7 cellular contexts compared by ENCODE assay signal in the genomic region with DNA sequence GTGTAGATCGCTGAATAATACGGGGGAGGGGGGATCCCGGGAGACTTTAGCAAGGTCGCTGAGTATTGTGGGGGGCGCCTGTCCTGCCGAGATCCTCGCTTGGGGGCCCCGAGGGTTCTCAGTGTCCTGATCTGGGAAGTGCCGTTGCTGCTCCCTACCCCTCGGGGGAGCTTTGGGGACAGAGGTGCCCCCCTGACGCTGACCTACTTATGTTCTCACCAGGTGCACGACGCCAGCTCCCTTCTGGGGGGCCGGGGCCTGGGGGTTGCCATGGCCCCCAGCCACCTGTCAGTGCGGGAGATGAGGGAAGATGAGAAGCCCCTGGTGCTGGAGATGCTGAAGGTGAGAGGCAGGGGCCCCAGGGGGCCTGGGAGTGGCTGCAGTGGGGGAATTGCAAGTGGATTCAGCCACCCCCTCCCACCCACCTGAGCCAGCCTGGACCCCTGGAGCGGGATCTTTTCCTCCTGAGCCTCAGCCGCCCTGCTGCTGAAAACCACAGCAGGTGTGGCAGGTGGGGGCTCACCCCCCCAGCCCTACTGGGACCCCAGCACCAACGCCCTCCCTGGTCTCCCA. TPM values are rescaled to one million over a fixed set of nuclear protein-coding genes. Genes with fewer than 3 reads are reported as not detected.
DNase-seq lines count a peak whose midpoint lies in the region; ATAC-seq and TF ChIP-seq lines count a peak whose summit lies in the region.
"Had no signal": no experiment of that assay in that cellular context is flagged by ENCODE, and none has a peak within 500 bp of the region (broad histone marks: within the 10 kb centered on the region; RNA-seq: fewer than 3 reads in every experiment).

No MANE protein-coding gene starts in this region.

- H3K27me3 Mint-ChIP-seq in activated T-helper 17 cell treated with anti-CD3 and anti-CD28 coated beads, Interleukin-2, amount 50 U/mL, for 72 hours = no peaks in the 10 kb centered on the region

- H3K4me3 ChIP-seq in GM12865 (ENCODE audit: low read depth, low read length) (peak overlapping the region; percentile 83), mucosa of descending colon (no peak overlapping the region)

- no peak for ATAC-seq in activated T-helper 17 cell treated with anti-CD3 and anti-CD28 coated beads, Interleukin-2, amount 50 U/mL, for 72 hours (replicated peaks)
- ATAC-seq in mucosa of descending colon (no peak), HG02938 (IDR thresholded peaks at IDR 0.05; ENCODE audit: unreplicated experiment) (no peak)

- H3K4me3 Mint-ChIP-seq in activated T-helper 17 cell treated with anti-CD3 and anti-CD28 coated beads, Interleukin-2, amount 50 U/mL, for 72 hours = peak overlapping the region; percentile 70

- intact Hi-C loops in mucosa of descending colon (cut with DNase I, micrococcal nuclease) = no loop called here

- H3K9me3 ChIP-seq in mucosa of descending colon = no peaks in the 10 kb centered on the region

- H3K4me1 ChIP-seq in mucosa of descending colon (ENCODE audit: low read depth) = peaks cover 14% of the 10 kb centered on the region

- H3K4me1 Mint-ChIP-seq in activated T-helper 17 cell treated with anti-CD3 and anti-CD28 coated beads, Interleukin-2, amount 50 U/mL, for 72 hours = peaks cover 5% of the 10 kb centered on the region

- no peaks in the 10 kb centered on the region for H3K36me3 Mint-ChIP-seq in activated T-helper 17 cell treated with anti-CD3 and anti-CD28 coated beads, Interleukin-2, amount 50 U/mL, for 72 hours (ENCODE audit: low read depth)

- no peaks in the 10 kb centered on the region for H3K36me3 ChIP-seq in mucosa of descending colon (ENCODE audit: low read depth)

- no peak for TF ChIP-seq CTCF in GM12865 (IDR thresholded peaks at IDR 0.05; ENCODE audit: insufficient read depth, low read depth, low read length, missing control alignments)
- no peak for TF ChIP-seq CTCF in mucosa of descending colon (IDR thresholded peaks at IDR 0.05)

- H3K27ac Mint-ChIP-seq in activated T-helper 17 cell treated with anti-CD3 and anti-CD28 coated beads, Interleukin-2, amount 50 U/mL, for 72 hours = peak overlapping the region; percentile 75

- DNase-seq in GM12865 (ENCODE audit: low read depth) (peak; percentile 36), mucosa of descending colon (peak in 2 of 3 donors; percentile 28 to 55), OCI-M1 (lab: John Stamatoyannopoulos, UW) (no peak), C1 segment of cervical spinal cord (lab: John Stamatoyannopoulos, UW) (no peak)

- no peaks in the 10 kb centered on the region for H3K9me3 Mint-ChIP-seq in activated T-helper 17 cell treated with anti-CD3 and anti-CD28 coated beads, Interleukin-2, amount 50 U/mL, for 72 hours

RNA-seq across cellular contexts. Expression of a gene that starts 0.5 kb away (rescaled TPM):
- 10 to 100 TPM in 1 of 2 donors, 1 to 10 TPM in 1; 7.1 to 12.3 TPM for total RNA-seq in activated T-helper 17 cell treated with anti-CD3 and anti-CD28 coated beads, Interleukin-2, amount 50 U/mL, for 72 hours
- total RNA-seq in mucosa of descending colon = 10 to 100 TPM in 1 of 3 donors, 1 to 10 TPM in 2; 3.9 to 21.7 (median 5.5) TPM

RNA-seq across cellular contexts. Expression of a gene that starts 2.7 kb away (rescaled TPM):
- under 1 TPM; 0.41 to 0.69 TPM for total RNA-seq in activated T-helper 17 cell treated with anti-CD3 and anti-CD28 coated beads, Interleukin-2, amount 50 U/mL, for 72 hours
- total RNA-seq in mucosa of descending colon = 10 to 100 TPM in 1 of 3 donors, 1 to 10 TPM in 2; 2.6 to 35.0 (median 4.0) TPM

RNA-seq across cellular contexts. Expression of a gene that starts 9.1 kb away (rescaled TPM):
- total RNA-seq in activated T-helper 17 cell treated with anti-CD3 and anti-CD28 coated beads, Interleukin-2, amount 50 U/mL, for 72 hours = 10 to 100 TPM; 11.1 to 11.3 TPM
- 10 to 100 TPM in 1 of 3 donors, 1 to 10 TPM in 2; 6.8 to 11.1 (median 7.9) TPM for total RNA-seq in mucosa of descending colon

RNA-seq across cellular contexts. Expression of a gene that starts 21.0 kb away (rescaled TPM):
- total RNA-seq in activated T-helper 17 cell treated with anti-CD3 and anti-CD28 coated beads, Interleukin-2, amount 50 U/mL, for 72 hours = not detected
- total RNA-seq in mucosa of descending colon = not detected
- total RNA-seq: T-helper 1 cell treated with Interleukin-12 subunit alpha and Interleukin-12 subunit beta and Interleukin-4 antibody, amounts not matched to agents 30 ng/mL and 1 ng/mL, for 36 hours had no signal

RNA-seq across cellular contexts. Expression of a gene that starts 24.1 kb away (rescaled TPM):
- 10 to 100 TPM; 21.2 to 39.5 TPM for total RNA-seq in activated T-helper 17 cell treated with anti-CD3 and anti-CD28 coated beads, Interleukin-2, amount 50 U/mL, for 72 hours
- total RNA-seq in mucosa of descending colon = 10 to 100 TPM; 65.8 to 88.4 (median 86.9) TPM

Comparison
In these comparisons a context has a peak if more than half of its experiments do, and no peak if none do; other contexts are left out.
1. DNase-seq: peak in GM12865 (single experiment) and mucosa of descending colon (2 of 3); none in OCI-M1 (single experiment) and C1 segment of cervical spinal cord (0 of 14).